In the genomic region with DNA sequence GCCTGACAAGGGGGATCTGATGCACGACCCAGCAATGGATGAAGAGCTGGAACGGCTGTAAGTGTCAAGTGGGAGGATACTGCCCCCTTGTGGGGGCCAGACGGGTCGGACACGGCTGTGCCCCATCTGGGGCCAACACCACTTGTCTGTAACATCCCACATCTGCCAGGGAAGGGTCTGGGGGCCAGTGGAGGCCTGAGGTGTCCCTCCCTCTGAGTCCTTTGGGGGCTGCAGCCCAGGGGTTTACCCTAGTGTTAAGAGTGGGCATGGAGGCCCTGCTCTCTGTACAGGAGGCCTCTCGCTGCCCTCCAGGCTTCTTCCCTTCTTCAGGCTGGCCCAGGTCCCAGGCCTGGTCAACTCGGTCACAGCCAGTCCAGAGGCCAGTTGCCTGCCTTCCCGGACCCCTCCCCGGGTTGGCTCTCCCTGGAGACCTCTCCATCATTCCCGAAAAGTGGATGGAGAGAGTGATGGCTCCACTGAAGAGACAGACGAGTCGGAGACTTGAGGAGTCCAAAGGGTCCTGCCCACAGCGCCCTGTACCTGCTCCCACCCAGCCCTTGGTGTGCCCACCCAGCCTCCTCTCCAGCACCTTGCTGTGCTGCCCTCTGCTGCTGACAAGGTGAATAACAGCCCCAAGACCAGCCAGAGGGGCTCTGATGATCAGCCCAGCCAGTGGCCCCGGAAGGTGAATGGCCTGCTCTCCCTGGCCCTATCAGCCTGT, we compare ENCODE assay signal across 8 cellular contexts. TPM values are rescaled to one million over a fixed set of nuclear protein-coding genes. Genes with fewer than 3 reads are reported as not detected.
DNase-seq lines count a peak whose midpoint lies in the region; ATAC-seq and TF ChIP-seq lines count a peak whose summit lies in the region.

No MANE protein-coding gene starts in this region.

- DNase-seq in DMS79 treated with DMSO at 0.1 percent for 48 hours (lab: John Stamatoyannopoulos, UW): peak; percentile 24
- DNase-seq in NCI-H2196 (lab: John Stamatoyannopoulos, UW; ENCODE audit: unreplicated experiment): peak; percentile 73
- DNase-seq in activated CD4-positive, alpha-beta T cell treated with anti-CD3 and anti-CD28 coated beads for 36 hours: peak; percentile 77
- DNase-seq in coronary artery (ENCODE audit: low spot score): no peak
- peak in 1 of 3 donors; percentile 62 for DNase-seq in right lobe of liver
- peak; percentile 69 for DNase-seq in stimulated activated CD8-positive, alpha-beta memory T cell treated with anti-CD3 and anti-CD28 coated beads, Interleukin-4, amount 100 ng/mL, for 48 hours

- H3K27me3 Mint-ChIP-seq in activated CD4-positive, alpha-beta T cell treated with anti-CD3 and anti-CD28 coated beads for 36 hours: no peaks in the 10 kb centered on the region

- no peaks in the 10 kb centered on the region for H3K9me3 Mint-ChIP-seq in activated CD4-positive, alpha-beta T cell treated with anti-CD3 and anti-CD28 coated beads for 36 hours (ENCODE audit: low read depth)

- H3K36me3 ChIP-seq in right lobe of liver: peaks cover 0 to 25% (median 10%) of the 10 kb centered on the region in 4 donors

- no peaks in the 10 kb centered on the region for H3K4me1 ChIP-seq in right lobe of liver

- H3K4me3 ChIP-seq in coronary artery (no peak overlapping the region), right lobe of liver (no peak overlapping the region)

- intact Hi-C loops in activated CD4-positive, alpha-beta T cell treated with anti-CD3 and anti-CD28 coated beads for 36 hours (cut with DNase I, micrococcal nuclease): loop anchor here in 1 of 2 experiments (1.0 kb wide), 2 partner anchors 241 to 272 kb away; no protein-coding TSS in a partner anchor
- intact Hi-C loops in right lobe of liver (cut with DNase I): loop anchor here in 1 of 2 donors (10.0 kb wide), 1 partner anchor 526 kb away; no protein-coding TSS in a partner anchor

- TF ChIP-seq CTCF in coronary artery (IDR thresholded peaks at IDR 0.05) (peak; percentile 56), right lobe of liver (IDR thresholded peaks at IDR 0.05) (peak; percentile 55 to 72 (median 64))

- POLR2A ChIA-PET in activated CD4-positive, alpha-beta T cell treated with anti-CD3 and anti-CD28 coated beads for 36 hours (lab: Charles Lee): no interaction called here

- no peak overlapping the region for H3K4me3 Mint-ChIP-seq in activated CD4-positive, alpha-beta T cell treated with anti-CD3 and anti-CD28 coated beads for 36 hours

- CTCF ChIA-PET in activated CD4-positive, alpha-beta T cell treated with anti-CD3 and anti-CD28 coated beads for 36 hours (lab: Charles Lee): interaction anchor here (0.6 to 1.1 kb wide), 14 partner anchors 10 to 400 kb away, joined by 3 to 7 read pairs (median 3); no protein-coding TSS in a partner anchor

- H3K27ac ChIP-seq in coronary artery: no peak overlapping the region
- no peak overlapping the region for H3K27ac ChIP-seq in right lobe of liver

- WGBS in right lobe of liver (ENCODE audit: insufficient coverage, low coverage, low lambda C conversion rate, missing lambda C conversion rate): 0% methylated on average over 1 of the region's 14 CpGs

- peak; percentile 55 for ATAC-seq in HG02588 (IDR thresholded peaks at IDR 0.05; ENCODE audit: unreplicated experiment)
- ATAC-seq in activated CD4-positive, alpha-beta T cell treated with anti-CD3 and anti-CD28 coated beads for 36 hours: peak; percentile 83
- peak; percentile 78 to 83 (median 80) for ATAC-seq in right lobe of liver
- no peak for ATAC-seq in GM19397 (IDR thresholded peaks at IDR 0.05; ENCODE audit: unreplicated experiment)

- H3K27me3 ChIP-seq in right lobe of liver: no peaks in the 10 kb centered on the region

- no peaks in the 10 kb centered on the region for H3K4me1 Mint-ChIP-seq in activated CD4-positive, alpha-beta T cell treated with anti-CD3 and anti-CD28 coated beads for 36 hours

- TF ChIP-seq POLR2A in right lobe of liver (IDR thresholded peaks at IDR 0.05): no peak

- H3K9me3 ChIP-seq in right lobe of liver: no peaks in the 10 kb centered on the region

- peaks cover 3% of the 10 kb centered on the region for H3K36me3 Mint-ChIP-seq in activated CD4-positive, alpha-beta T cell treated with anti-CD3 and anti-CD28 coated beads for 36 hours (ENCODE audit: low read depth)

- no peak overlapping the region for H3K27ac Mint-ChIP-seq in activated CD4-positive, alpha-beta T cell treated with anti-CD3 and anti-CD28 coated beads for 36 hours

RNA-seq across cellular contexts. Expression of a gene that starts 15.4 kb away (rescaled TPM):
- 10 to 100 TPM; 74.9 to 76.5 TPM for total RNA-seq in activated CD4-positive, alpha-beta T cell treated with anti-CD3 and anti-CD28 coated beads for 36 hours
- total RNA-seq in right lobe of liver: 10 to 100 TPM; 37.7 to 64.4 (median 62.1) TPM

RNA-seq across cellular contexts. Expression of a gene that starts 24.9 kb away (rescaled TPM):
- 1 to 10 TPM; 4.1 to 5.9 TPM for total RNA-seq in activated CD4-positive, alpha-beta T cell treated with anti-CD3 and anti-CD28 coated beads for 36 hours
- total RNA-seq in right lobe of liver: 10 to 100 TPM in 5 of 6 experiments, 1 to 10 TPM in 1; 9.6 to 31.1 (median 25.0) TPM

RNA-seq across cellular contexts. Expression of a gene that starts 53.5 kb away (rescaled TPM):
- total RNA-seq in activated CD4-positive, alpha-beta T cell treated with anti-CD3 and anti-CD28 coated beads for 36 hours: 100 to 1,000 TPM; 159 to 178 TPM
- 10 to 100 TPM; 13.1 to 24.2 (median 13.8) TPM for total RNA-seq in right lobe of liver

Comparison
In these comparisons a context has a peak if more than half of its experiments do, and no peak if none do; other contexts are left out.
1. RNA of a gene that starts 53.5 kb away (total RNA-seq): 159 to 178 TPM in activated CD4-positive, alpha-beta T cell treated with anti-CD3 and anti-CD28 coated beads for 36 hours; 13.1 to 24.2 TPM in right lobe of liver; every median in the first group is over 4 times any median in the second.